In the genomic region with DNA sequence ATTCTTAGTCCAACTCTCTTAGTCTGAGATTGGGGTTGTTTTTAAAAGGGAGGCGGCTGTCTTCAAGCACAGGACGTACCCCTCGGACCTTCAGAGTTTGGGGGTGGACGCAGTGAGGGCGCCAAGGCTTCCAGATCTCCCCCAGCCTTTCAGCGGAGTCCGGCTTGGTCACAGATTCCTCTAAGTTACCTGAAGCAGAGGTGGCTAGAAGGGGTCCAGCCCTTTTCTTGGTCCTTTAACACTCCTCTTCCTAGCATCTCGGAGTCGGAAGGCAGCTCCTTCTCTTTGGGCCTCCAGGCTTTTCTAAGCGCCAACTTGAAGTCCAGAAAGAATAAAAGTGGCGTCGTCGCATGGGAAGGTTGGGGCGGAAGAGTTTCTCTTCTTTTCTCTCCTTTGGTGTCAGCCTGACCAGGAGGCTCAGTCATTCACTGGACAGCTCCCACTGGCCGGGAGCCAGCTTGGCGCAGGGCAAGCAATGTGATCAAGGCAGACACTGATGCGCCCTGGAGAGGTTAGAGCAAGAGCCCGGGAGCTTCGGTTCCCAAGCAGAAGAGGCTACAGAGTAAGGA, we compare ENCODE assay signal across 8 cellular contexts. TPM values are rescaled to one million over a fixed set of nuclear protein-coding genes. Genes with fewer than 3 reads are reported as not detected.
DNase-seq lines count a peak whose midpoint lies in the region; ATAC-seq and TF ChIP-seq lines count a peak whose summit lies in the region.

No MANE protein-coding gene starts in this region.

- H3K27me3 ChIP-seq in iPS DF 6.9 (ENCODE audit: control insufficient read depth, insufficient read depth, low read length), result no peaks in the 10 kb centered on the region

- DNase-seq in GM03348 (ENCODE audit: low spot score), result peak; percentile 71
- DNase-seq in LHCN-M2 (ENCODE audit: low read depth), result peak; percentile 70
- peak; percentile 8 for DNase-seq in amniotic stem cell (lab: John Stamatoyannopoulos, UW)
- no peak for DNase-seq in iPS DF 6.9 (ENCODE audit: low read depth, low spot score)
- DNase-seq in retinal pigment epithelial cell (ENCODE audit: low read depth), result no peak
- DNase-seq in middle frontal gyrus (ENCODE audit: extremely low spot score, low spot score), result no peak
- no peak for DNase-seq in activated CD4-positive, CD25-positive, alpha-beta regulatory T cell treated with anti-CD3 and anti-CD28 coated beads, Interleukin-2, amount 50 U/mL, for 72 hours

- no peak for ATAC-seq in GM18520 (IDR thresholded peaks at IDR 0.05; ENCODE audit: unreplicated experiment)

- H3K36me3 ChIP-seq in iPS DF 6.9 (ENCODE audit: control insufficient read depth, insufficient read depth, low read length), result no peaks in the 10 kb centered on the region

- WGBS in iPS DF 6.9 (ENCODE audit: insufficient coverage, insufficient read length), result no CpG with 5 or more reads among the region's 19 CpGs

- H3K4me1 ChIP-seq in iPS DF 6.9 (ENCODE audit: control insufficient read depth, insufficient read depth, low read length), result no peaks in the 10 kb centered on the region

- no peak for TF ChIP-seq CTCF in retinal pigment epithelial cell (conservative IDR thresholded peaks at IDR 0.05; ENCODE audit: low read depth, low read length)

- no peaks in the 10 kb centered on the region for H3K9me3 ChIP-seq in iPS DF 6.9 (ENCODE audit: control insufficient read depth, insufficient read depth, low read length)

- no peak overlapping the region for H3K27ac ChIP-seq in iPS DF 6.9 (ENCODE audit: low read length)

- H3K4me3 ChIP-seq in iPS DF 6.9 (ENCODE audit: low read length), result peak overlapping the region; percentile 29; the same call in 1 of the 2 replicates
- H3K4me3 ChIP-seq in retinal pigment epithelial cell (ENCODE audit: low read length), result peak overlapping the region; percentile 57

RNA-seq across cellular contexts. Expression of a gene that starts 9.6 kb away (rescaled TPM):
- total RNA-seq in LHCN-M2 (2014; rRNA removed), result not detected in 2 replicates
- not detected for polyA plus RNA-seq in LHCN-M2 (2012)

RNA-seq across cellular contexts. Expression of a gene that starts 40.7 kb away (rescaled TPM):
- total RNA-seq in LHCN-M2 (2014; rRNA removed), result not detected in 2 replicates
- not detected for polyA plus RNA-seq in LHCN-M2 (2012)

RNA-seq across cellular contexts. Expression of a gene that starts 44.1 kb away (rescaled TPM):
- not detected in 2 replicates for total RNA-seq in LHCN-M2 (2014; rRNA removed)
- not detected for polyA plus RNA-seq in LHCN-M2 (2012)

RNA-seq across cellular contexts. Expression of a gene that starts 52.5 kb away (rescaled TPM):
- total RNA-seq in LHCN-M2 (2014; rRNA removed), result 5.4 and 10.5 TPM in 2 replicates
- 7.4 TPM for polyA plus RNA-seq in LHCN-M2 (2012)

RNA-seq across cellular contexts. Expression of a gene that starts 56.7 kb away (rescaled TPM):
- 4.2 and 4.4 TPM in 2 replicates for total RNA-seq in LHCN-M2 (2014; rRNA removed)
- 5.2 TPM for polyA plus RNA-seq in LHCN-M2 (2012)

Comparison
In these comparisons a context has a peak if more than half of its experiments do, and no peak if none do; other contexts are left out.
1. DNase-seq: peak in GM03348 (single experiment), LHCN-M2 (single experiment) and amniotic stem cell (single experiment); none in iPS DF 6.9 (single experiment), retinal pigment epithelial cell (single experiment), middle frontal gyrus (single experiment) and activated CD4-positive, CD25-positive, alpha-beta regulatory T cell treated with anti-CD3 and anti-CD28 coated beads, Interleukin-2, amount 50 U/mL, for 72 hours (single experiment).